In genomic region chr12:105120551-105120950, GRCh38 we compare ENCODE assay signal across 29 cellular contexts. TPM values are rescaled to one million over a fixed set of nuclear protein-coding genes. Genes with fewer than 3 reads are reported as not detected.
DNase-seq lines count a peak whose midpoint lies in the region; ATAC-seq, FAIRE-seq and TF ChIP-seq lines count a peak whose summit lies in the region.
"Had no signal": no experiment of that assay in that cellular context is flagged by ENCODE, and none has a peak within 500 bp of the region (broad histone marks: within the 10 kb centered on the region; RNA-seq: fewer than 3 reads in every experiment).

No MANE protein-coding gene starts in this region.

- H3K9me3 Mint-ChIP-seq in WTC11 = no peaks in the 10 kb centered on the region
- no peaks in the 10 kb centered on the region for H3K9me3 Mint-ChIP-seq in stimulated activated memory B cell treated with anti-CD40 and anti-IgM and Interleukin-4, amounts not matched to agents 10 μg/mL and 1 μg/mL and 100 μg/mL, for 72 hours
- H3K9me3 Mint-ChIP-seq: activated naive CD4-positive, alpha-beta T cell treated with anti-CD3 and anti-CD28 coated beads for 36 hours; dendritic cell treated with granulocyte-macrophage colony-stimulating factor and Interleukin-4, amounts not matched to agents 40 ng/mL and 50 ng/mL, for 4 days; HFFc6; mesothelial cell of epicardium; naive thymus-derived CD4-positive, alpha-beta T cell had no signal

- H3K27ac Mint-ChIP-seq in WTC11 = no peak overlapping the region
- peak overlapping the region; percentile 64 for H3K27ac Mint-ChIP-seq in stimulated activated memory B cell treated with anti-CD40 and anti-IgM and Interleukin-4, amounts not matched to agents 10 μg/mL and 1 μg/mL and 100 μg/mL, for 72 hours
- H3K27ac Mint-ChIP-seq: activated naive CD4-positive, alpha-beta T cell treated with anti-CD3 and anti-CD28 coated beads for 36 hours; dendritic cell treated with granulocyte-macrophage colony-stimulating factor and Interleukin-4, amounts not matched to agents 40 ng/mL and 50 ng/mL, for 4 days; HFFc6; mesothelial cell of epicardium; naive thymus-derived CD4-positive, alpha-beta T cell had no signal

- H3K4me3 Mint-ChIP-seq in WTC11 = no peak overlapping the region
- no peak overlapping the region for H3K4me3 Mint-ChIP-seq in stimulated activated memory B cell treated with anti-CD40 and anti-IgM and Interleukin-4, amounts not matched to agents 10 μg/mL and 1 μg/mL and 100 μg/mL, for 72 hours
- H3K4me3 Mint-ChIP-seq: activated naive CD4-positive, alpha-beta T cell treated with anti-CD3 and anti-CD28 coated beads for 36 hours; dendritic cell treated with granulocyte-macrophage colony-stimulating factor and Interleukin-4, amounts not matched to agents 40 ng/mL and 50 ng/mL, for 4 days; HFFc6; mesothelial cell of epicardium; naive thymus-derived CD4-positive, alpha-beta T cell had no signal

- H3K27me3 Mint-ChIP-seq in WTC11 (ENCODE audit: low read depth) = no peaks in the 10 kb centered on the region
- no peaks in the 10 kb centered on the region for H3K27me3 Mint-ChIP-seq in stimulated activated memory B cell treated with anti-CD40 and anti-IgM and Interleukin-4, amounts not matched to agents 10 μg/mL and 1 μg/mL and 100 μg/mL, for 72 hours
- H3K27me3 Mint-ChIP-seq: dendritic cell treated with granulocyte-macrophage colony-stimulating factor and Interleukin-4, amounts not matched to agents 40 ng/mL and 50 ng/mL, for 4 days; naive thymus-derived CD4-positive, alpha-beta T cell had no signal

- CTCF ChIA-PET in WTC11 (lab: Charles Lee) = no interaction called here

- DNase-seq in H54 (ENCODE audit: insufficient read length, low spot score) = no peak
- DNase-seq in WTC11 (ENCODE audit: low spot score) = no peak
- DNase-seq in erythroblast (lab: John Stamatoyannopoulos, UW) = peak; percentile 56 to 65
- DNase-seq in caudate nucleus (lab: John Stamatoyannopoulos, UW) = no peak
- DNase-seq: activated CD4-positive, alpha-beta T cell treated with anti-CD3 and anti-CD28 coated beads, Interleukin-2, amount 50 U/mL, for 4 hours; activated naive CD4-positive, alpha-beta T cell treated with anti-CD3 and anti-CD28 coated beads for 36 hours; adrenal gland; COR-L47; DND-41; HFFc6; left ventricle myocardium inferior; naive thymus-derived CD4-positive, alpha-beta T cell; NCI-H1105 treated with DMSO at 0.1 percent for 48 hours; NCI-H2029 treated with DMSO at 0.1 percent for 48 hours; NCI-H69; nucleus accumbens; SJCRH30; stimulated activated CD4-positive, alpha-beta T cell treated with anti-CD3 and anti-CD28 coated beads, Interleukin-1b, Interleukin-23, amount 100 ng/mL, for 48 hours; T-helper 1 cell; trophoblast cell had no signal

- no peak overlapping the region for H3K27ac ChIP-seq in caudate nucleus (ENCODE audit: low read depth, low read length)
- H3K27ac ChIP-seq: adrenal gland; BLaER1 treated with 17β-estradiol and CSF1 and Interleukin-3, amounts not matched to agents 10 nM and 100 nM; cardiac muscle cell; left ventricle myocardium inferior; SJCRH30 had no signal

- FAIRE-seq in H54 (lab: Jason Lieb, UNC) = peak; percentile 69
- FAIRE-seq: GM18507, RCC 7860 had no signal

- TF ChIP-seq CTCF in WTC11 (IDR thresholded peaks at IDR 0.05) = no peak

- H3K4me1 Mint-ChIP-seq in WTC11 = no peaks in the 10 kb centered on the region
- no peaks in the 10 kb centered on the region for H3K4me1 Mint-ChIP-seq in stimulated activated memory B cell treated with anti-CD40 and anti-IgM and Interleukin-4, amounts not matched to agents 10 μg/mL and 1 μg/mL and 100 μg/mL, for 72 hours
- H3K4me1 Mint-ChIP-seq: mesothelial cell of epicardium had no signal

- POLR2A ChIA-PET in WTC11 (lab: Charles Lee) = no interaction called here

- ATAC-seq in WTC11 = no peak
- no peak for ATAC-seq in stimulated activated memory B cell treated with anti-CD40 and anti-IgM and Interleukin-4, amounts not matched to agents 10 μg/mL and 1 μg/mL and 100 μg/mL, for 72 hours
- no peak for ATAC-seq in GM19455 (IDR thresholded peaks at IDR 0.05; ENCODE audit: unreplicated experiment)
- no peak for ATAC-seq in GM21723 (IDR thresholded peaks at IDR 0.05; ENCODE audit: unreplicated experiment)
- ATAC-seq: naive thymus-derived CD4-positive, alpha-beta T cell had no signal

- no peak for TF ChIP-seq POLR2A in H54 (IDR thresholded peaks at IDR 0.05; ENCODE audit: low read depth, low read length)
- TF ChIP-seq POLR2A in erythroblast (IDR thresholded peaks at IDR 0.05; ENCODE audit: low read length) = no peak

- H3K36me3 Mint-ChIP-seq in WTC11 = peaks cover 80% of the 10 kb centered on the region
- H3K36me3 Mint-ChIP-seq in stimulated activated memory B cell treated with anti-CD40 and anti-IgM and Interleukin-4, amounts not matched to agents 10 μg/mL and 1 μg/mL and 100 μg/mL, for 72 hours = peaks cover 55% of the 10 kb centered on the region

TF ChIP-seq in WTC11, 78 proteins besides CTCF, POLR2A, EP300 and RAD21:
- peak; percentile 31; the same call in 1 of the 2 replicates for TF ChIP-seq GABPB1 (CRISPR knock-in tag; IDR thresholded peaks at IDR 0.05)
- TF ChIP-seq, protein P1, sequence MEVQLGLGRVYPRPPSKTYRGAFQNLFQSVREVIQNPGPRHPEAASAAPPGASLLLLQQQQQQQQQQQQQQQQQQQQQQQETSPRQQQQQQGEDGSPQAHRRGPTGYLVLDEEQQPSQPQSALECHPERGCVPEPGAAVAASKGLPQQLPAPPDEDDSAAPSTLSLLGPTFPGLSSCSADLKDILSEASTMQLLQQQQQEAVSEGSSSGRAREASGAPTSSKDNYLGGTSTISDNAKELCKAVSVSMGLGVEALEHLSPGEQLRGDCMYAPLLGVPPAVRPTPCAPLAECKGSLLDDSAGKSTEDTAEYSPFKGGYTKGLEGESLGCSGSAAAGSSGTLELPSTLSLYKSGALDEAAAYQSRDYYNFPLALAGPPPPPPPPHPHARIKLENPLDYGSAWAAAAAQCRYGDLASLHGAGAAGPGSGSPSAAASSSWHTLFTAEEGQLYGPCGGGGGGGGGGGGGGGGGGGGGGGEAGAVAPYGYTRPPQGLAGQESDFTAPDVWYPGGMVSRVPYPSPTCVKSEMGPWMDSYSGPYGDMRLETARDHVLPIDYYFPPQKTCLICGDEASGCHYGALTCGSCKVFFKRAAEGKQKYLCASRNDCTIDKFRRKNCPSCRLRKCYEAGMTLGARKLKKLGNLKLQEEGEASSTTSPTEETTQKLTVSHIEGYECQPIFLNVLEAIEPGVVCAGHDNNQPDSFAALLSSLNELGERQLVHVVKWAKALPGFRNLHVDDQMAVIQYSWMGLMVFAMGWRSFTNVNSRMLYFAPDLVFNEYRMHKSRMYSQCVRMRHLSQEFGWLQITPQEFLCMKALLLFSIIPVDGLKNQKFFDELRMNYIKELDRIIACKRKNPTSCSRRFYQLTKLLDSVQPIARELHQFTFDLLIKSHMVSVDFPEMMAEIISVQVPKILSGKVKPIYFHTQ (CRISPR knock-in tag; IDR thresholded peaks at IDR 0.05) = no peak

RNA-seq across cellular contexts. Expression of gene WASHC4, which starts 13.0 kb away (rescaled TPM):
- 40.4 to 43.4 TPM (median 42.9 TPM) in 3 replicates for total RNA-seq in WTC11 (2021)

RNA-seq across cellular contexts. Expression of gene ALDH1L2, which starts 36.3 kb away (rescaled TPM):
- 3.5 to 7.7 TPM (median 5.5 TPM) in 3 replicates for total RNA-seq in WTC11 (2021)

Comparison
In these comparisons a context has a peak if more than half of its experiments do, and no peak if none do; other contexts are left out.
1. DNase-seq: peak in erythroblast (2 of 2); none in H54 (single experiment), WTC11 (single experiment) and caudate nucleus (0 of 61).